Comparison of ENCODE assay signal across 7 cellular contexts in the genomic region with DNA sequence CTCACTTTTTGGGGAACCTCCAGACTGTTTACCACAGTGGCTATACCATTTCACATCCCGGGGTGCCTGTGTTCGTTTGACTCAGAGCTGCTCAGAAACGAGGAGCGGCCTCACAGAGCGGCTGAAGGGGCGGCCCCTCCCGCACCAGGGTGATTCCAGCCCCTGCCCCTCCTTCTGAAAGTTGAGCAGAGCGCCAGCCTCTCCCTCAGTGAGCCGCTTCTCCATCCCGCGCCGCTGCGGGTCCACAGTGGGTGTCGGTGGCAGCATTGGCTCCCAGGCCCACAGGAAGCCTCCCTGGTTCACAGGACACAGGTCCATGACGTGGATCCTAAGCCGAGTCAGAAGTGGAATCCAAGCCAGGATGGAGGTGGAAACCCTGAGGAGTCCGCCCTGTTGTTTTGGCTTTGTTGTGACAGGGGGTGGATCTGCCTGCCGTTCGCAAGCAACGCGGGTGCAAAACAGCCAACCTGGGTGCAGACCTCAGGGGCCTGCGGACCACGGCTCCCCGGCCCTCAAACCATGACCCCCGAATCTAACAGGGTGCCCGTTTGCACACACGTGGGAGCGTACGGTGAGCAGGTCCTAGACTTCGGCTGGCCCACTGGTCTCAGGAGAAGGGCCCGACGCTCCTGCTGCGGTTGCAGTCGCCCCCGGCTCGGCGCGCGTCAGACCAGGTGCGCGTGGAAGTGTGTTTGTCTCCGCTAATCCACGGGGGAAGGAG.
"Had no signal": no experiment of that assay in that cellular context is flagged by ENCODE, and none has a peak within 500 bp of the region (broad histone marks: within the 10 kb centered on the region; RNA-seq: fewer than 3 reads in every experiment).

No MANE protein-coding gene starts in this region.

- H3K9ac ChIP-seq: GM23248 had no signal

- H3K27ac ChIP-seq: GM23248 had no signal

- H2AFZ ChIP-seq: GM23248 had no signal

- DNase-seq: GM23248, GOT3, H9, HCEC 1CT, IMR-90 had no signal

- H3K4me3 ChIP-seq: GM23248 had no signal

- FAIRE-seq: H54, HTR-8/SVneo had no signal
